Comparison of ENCODE assay signal across 8 cellular contexts in genomic region chr4:84965558-84966381, GRCh38. TPM values are rescaled to one million over a fixed set of nuclear protein-coding genes. Genes with fewer than 3 reads are reported as not detected.
A peak's percentile ranks its signal among the peaks of the same experiment; 100 is the strongest.
DNase-seq lines count a peak whose midpoint lies in the region; ATAC-seq and TF ChIP-seq lines count a peak whose summit lies in the region.

No MANE protein-coding gene starts in this region.

- peak overlapping the region; percentile 92 for H3K9ac ChIP-seq in adipocyte (ENCODE audit: low read length)

- no peak for DNase-seq in AG04449 (ENCODE audit: low read depth, low spot score)
- peak; percentile 34 for DNase-seq in MG63
- peak; percentile 74 for DNase-seq in adipocyte (ENCODE audit: low read depth)
- DNase-seq in cardiac septum (ENCODE audit: low spot score): peak; percentile 78
- peak; percentile 24 for DNase-seq in omental fat pad (ENCODE audit: low spot score)
- no peak for DNase-seq in GF-D8 (lab: John Stamatoyannopoulos, UW)
- no peak for DNase-seq in SIG-M5 (lab: John Stamatoyannopoulos, UW)

- no peaks in the 10 kb centered on the region for H3K36me3 ChIP-seq in MG63
- no peaks in the 10 kb centered on the region for H3K36me3 ChIP-seq in adipocyte (ENCODE audit: control insufficient read depth, insufficient read depth, low read length, severe bottlenecking)

- intact Hi-C loops in cardiac septum (cut with DNase I): loop anchor here (5.0 kb wide), 1 partner anchor 108 kb away; no protein-coding TSS in a partner anchor

- CTCF ChIA-PET in AG04449 (lab: Yijun Ruan, JAX): interaction anchor here (0.7 to 2.2 kb wide), 6 partner anchors 43 to 387 kb away, joined by 3 to 33 read pairs (median 4); no protein-coding TSS in a partner anchor

- peak; percentile 11 for TF ChIP-seq CTCF in AG04449 (IDR thresholded peaks at IDR 0.05; ENCODE audit: insufficient read depth, low read length, missing control alignments)
- no peak for TF ChIP-seq CTCF in omental fat pad (IDR thresholded peaks at IDR 0.05)

- peaks cover 31% of the 10 kb centered on the region for H3K4me1 ChIP-seq in adipocyte (ENCODE audit: control insufficient read depth, insufficient read depth, low read length)

- H3K27me3 ChIP-seq in MG63 (no peaks in the 10 kb centered on the region), adipocyte (replicated peaks; ENCODE audit: control insufficient read depth, insufficient read depth, low read length) (no peaks in the 10 kb centered on the region)

- peak overlapping the region; percentile 76 for H3K4me3 ChIP-seq in AG04449 (ENCODE audit: low read depth, low read length)
- H3K4me3 ChIP-seq in MG63: peak overlapping the region; percentile 78
- peak overlapping the region; percentile 98 for H3K4me3 ChIP-seq in adipocyte (ENCODE audit: low read length)

- POLR2A ChIA-PET in AG04449 (lab: Yijun Ruan, JAX): interaction anchor here (0.7 to 1.8 kb wide), 2 partner anchors 215 to 229 kb away, joined by 3 read pairs; no protein-coding TSS in a partner anchor

- ATAC-seq in GM18868 (IDR thresholded peaks at IDR 0.05; ENCODE audit: unreplicated experiment) (peak; percentile 32), omental fat pad (ENCODE audit: low FRiP score) (peak; percentile 74)

- no peaks in the 10 kb centered on the region for H3K9me3 ChIP-seq in MG63
- H3K9me3 ChIP-seq in adipocyte (ENCODE audit: control insufficient read depth, low read length): no peaks in the 10 kb centered on the region

RNA-seq across cellular contexts. Expression of gene WDFY3, which starts 0.7 kb away (rescaled TPM):
- total RNA-seq in MG63 (2014; rRNA removed; shearing (Covaris generic); ENCODE audit: low replicate concordance): 3.8 and 5.2 TPM in 2 replicates
- 60.9 TPM for total RNA-seq in cardiac septum
- 100 to 1,000 TPM in 2 of 4 donors, 10 to 100 TPM in 2; 77.9 to 149 (median 98.3) TPM for total RNA-seq in omental fat pad

Comparison
In these comparisons a context has a peak if more than half of its experiments do, and no peak if none do; other contexts are left out.
1. DNase-seq: peak in MG63 (single experiment), adipocyte (single experiment), cardiac septum (single experiment) and omental fat pad (single experiment); none in AG04449 (single experiment), GF-D8 (single experiment) and SIG-M5 (single experiment).
2. Peak in every context shown above with its lines, with median percentiles within 50 percentile points of each other: H3K4me3 ChIP-seq.